In the genomic region with DNA sequence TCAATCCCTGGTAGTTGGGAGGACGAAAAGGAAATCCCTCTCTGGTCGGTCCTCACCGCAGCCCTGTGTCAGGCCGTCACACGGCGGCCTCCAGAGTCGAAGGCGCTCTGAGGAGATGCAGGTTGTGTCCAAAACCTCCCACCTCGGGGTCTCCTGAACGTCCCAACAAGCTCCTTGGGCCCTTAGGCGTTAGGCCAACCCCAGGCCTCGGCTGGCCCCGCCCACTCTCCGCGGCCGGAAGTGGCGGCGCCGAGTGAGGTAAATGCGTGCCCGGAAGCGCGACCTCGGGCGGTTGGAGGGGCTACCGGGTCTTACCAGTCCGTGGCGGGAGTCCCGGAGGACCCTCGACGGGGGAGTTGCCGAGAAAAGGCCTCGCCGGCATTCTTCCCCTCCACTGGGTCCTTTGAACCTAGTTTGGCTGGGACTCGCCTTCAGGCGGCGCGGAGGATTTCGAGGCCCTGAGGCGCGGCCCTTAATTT, we compare ENCODE assay signal across 31 cellular contexts. TPM values are rescaled to one million over a fixed set of nuclear protein-coding genes. Genes with fewer than 3 reads are reported as not detected.
A peak's percentile ranks its signal among the peaks of the same experiment; 100 is the strongest.
DNase-seq lines count a peak whose midpoint lies in the region; ATAC-seq, FAIRE-seq and TF ChIP-seq lines count a peak whose summit lies in the region.
"Had no signal": no experiment of that assay in that cellular context is flagged by ENCODE, and none has a peak within 500 bp of the region (broad histone marks: within the 10 kb centered on the region; RNA-seq: fewer than 3 reads in every experiment).

A gene with protein sequence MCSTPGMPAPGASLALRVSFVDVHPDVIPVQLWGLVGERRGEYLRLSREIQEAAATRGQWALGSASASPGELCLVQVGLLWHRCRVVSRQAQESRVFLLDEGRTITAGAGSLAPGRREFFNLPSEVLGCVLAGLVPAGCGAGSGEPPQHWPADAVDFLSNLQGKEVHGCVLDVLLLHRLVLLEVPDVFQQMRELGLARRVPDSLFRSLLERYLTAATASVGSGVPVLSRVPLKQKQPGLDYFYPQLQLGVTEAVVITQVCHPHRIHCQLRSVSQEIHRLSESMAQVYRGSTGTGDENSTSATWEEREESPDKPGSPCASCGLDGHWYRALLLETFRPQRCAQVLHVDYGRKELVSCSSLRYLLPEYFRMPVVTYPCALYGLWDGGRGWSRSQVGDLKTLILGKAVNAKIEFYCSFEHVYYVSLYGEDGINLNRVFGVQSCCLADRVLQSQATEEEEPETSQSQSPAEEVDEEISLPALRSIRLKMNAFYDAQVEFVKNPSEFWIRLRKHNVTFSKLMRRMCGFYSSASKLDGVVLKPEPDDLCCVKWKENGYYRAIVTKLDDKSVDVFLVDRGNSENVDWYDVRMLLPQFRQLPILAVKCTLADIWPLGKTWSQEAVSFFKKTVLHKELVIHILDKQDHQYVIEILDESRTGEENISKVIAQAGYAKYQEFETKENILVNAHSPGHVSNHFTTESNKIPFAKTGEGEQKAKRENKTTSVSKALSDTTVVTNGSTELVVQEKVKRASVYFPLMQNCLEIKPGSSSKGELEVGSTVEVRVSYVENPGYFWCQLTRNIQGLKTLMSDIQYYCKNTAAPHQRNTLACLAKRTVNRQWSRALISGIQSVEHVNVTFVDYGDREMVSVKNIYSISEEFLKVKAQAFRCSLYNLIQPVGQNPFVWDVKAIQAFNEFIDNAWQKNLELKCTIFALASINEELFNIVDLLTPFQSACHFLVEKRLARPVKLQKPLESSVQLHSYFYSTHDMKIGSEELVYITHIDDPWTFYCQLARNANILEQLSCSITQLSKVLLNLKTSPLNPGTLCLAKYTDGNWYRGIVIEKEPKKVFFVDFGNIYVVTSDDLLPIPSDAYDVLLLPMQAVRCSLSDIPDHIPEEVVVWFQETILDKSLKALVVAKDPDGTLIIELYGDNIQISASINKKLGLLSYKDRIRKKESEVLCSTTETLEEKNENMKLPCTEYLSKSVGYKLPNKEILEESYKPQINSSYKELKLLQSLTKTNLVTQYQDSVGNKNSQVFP (N-terminal part only) (plus strand): TSS at position 267 of the 479 bp plus-strand sequence. CDS start 244 bp downstream, outside the sequence.

- no peak within 1 kb of the TSS for H2AFZ ChIP-seq in SK-N-SH (ENCODE audit: low read depth)
- peak within 1 kb of the TSS; percentile 58; the same call in 1 of the 2 replicates for H2AFZ ChIP-seq in GM23338
- H2AFZ ChIP-seq in H1 (ENCODE audit: low read length): no peak within 1 kb of the TSS

- no peak within 1 kb of the TSS for H2BK12ac ChIP-seq in H1 (ENCODE audit: low read depth, low read length)

- H3K36me3 Mint-ChIP-seq in GM23338 (ENCODE audit: low read depth): no peaks in the 10 kb centered on the region
- H3K36me3 Mint-ChIP-seq: CD14-positive monocyte; CD8-positive, alpha-beta memory T cell had no signal

- no peaks in the 10 kb centered on the region for H3K79me1 ChIP-seq in H1 (ENCODE audit: low read depth, low read length)

- TF ChIP-seq RAD21 in SK-N-SH (IDR thresholded peaks at IDR 0.05; ENCODE audit: low read length) (no peak), H1 (IDR thresholded peaks at IDR 0.05 in 1 of 2, conservative IDR thresholded peaks at IDR 0.05 in 1 of 2; ENCODE audit: low read depth in 2 of 2, low read length in 2 of 2) (no peak)

- CTCF ChIA-PET in SK-N-SH (lab: Yijun Ruan, JAX) (interaction anchor here (1.0 kb wide), 1 partner anchor 17 kb away, joined by 3 read pairs; no protein-coding TSS in a partner anchor), H1 (lab: Charles Lee; ENCODE audit: partially characterized antibody) (interaction anchor here (0.5 to 3.3 kb wide), 2 partner anchors 10 to 92 kb away, joined by 3 to 15 read pairs; no protein-coding TSS in a partner anchor)

- H3K4me2 ChIP-seq in SK-N-SH (no peak within 1 kb of the TSS), GM23338 (no peak within 1 kb of the TSS), H1 (ENCODE audit: insufficient read depth in 1 of 2, low read depth in 2 of 2, low read length in 2 of 2) (no peak within 1 kb of the TSS)
- H3K4me2 ChIP-seq: KMS-11 had no signal

- WGBS in SK-N-SH (ENCODE audit: low lambda C conversion rate): 74% methylated on average over 29 of the region's 41 CpGs
- WGBS in H1 (ENCODE audit: extremely low coverage in 1 of 2, insufficient coverage in 1 of 2, insufficient read length in 1 of 2, insufficient replicate concordance in 2 of 2, low coverage in 1 of 2, low lambda C conversion rate in 2 of 2, missing lambda C conversion rate in 1 of 2), 2 experiments: 96% methylated on average over 31 of the region's 41 CpGs; no CpG with 5 or more reads in 1 of the 2 experiments

- POLR2A ChIA-PET in SK-N-SH (lab: Yijun Ruan, JAX): no interaction called here
- POLR2A ChIA-PET in H1 (lab: Charles Lee; ENCODE audit: partially characterized antibody): no interaction called here

- H3K9me2 ChIP-seq in SK-N-SH (no peaks in the 10 kb centered on the region), GM23338 (ENCODE audit: insufficient read depth) (no peaks in the 10 kb centered on the region)

- no peaks in the 10 kb centered on the region for H4K20me1 ChIP-seq in SK-N-SH (ENCODE audit: insufficient read depth)
- H4K20me1 ChIP-seq in GM23338 (replicated peaks; ENCODE audit: insufficient read depth): no peaks in the 10 kb centered on the region
- no peaks in the 10 kb centered on the region for H4K20me1 ChIP-seq in H1 (replicated peaks in 1 of 2; ENCODE audit: control insufficient read depth in 1 of 2, insufficient read depth in 2 of 2, low read length in 2 of 2)

- no peak within 1 kb of the TSS for H4K91ac ChIP-seq in H1 (replicated peaks; ENCODE audit: insufficient read length, low read length)

- peaks cover 6% of the 10 kb centered on the region for H3K27me3 Mint-ChIP-seq in GM23338 (ENCODE audit: insufficient read depth, low read depth, poor library complexity)

- H4K5ac ChIP-seq in H1 (ENCODE audit: insufficient read length, low read depth, low read length): no peak within 1 kb of the TSS

- H4K8ac ChIP-seq in H1 (ENCODE audit: extremely low read depth, insufficient read depth, low read length): peak within 1 kb of the TSS; percentile 71; the same call in 1 of the 2 replicates

- H3K14ac ChIP-seq in H1 (ENCODE audit: insufficient read length): no peak within 1 kb of the TSS

- no peak within 1 kb of the TSS for H3K18ac ChIP-seq in H1 (ENCODE audit: extremely low read depth, low read length)

- peak; percentile 12 for DNase-seq in SK-N-SH
- DNase-seq in GM23338 (ENCODE audit: low spot score): peak; percentile 4
- DNase-seq in H1 (ENCODE audit: low read depth in 1 of 2, low spot score in 2 of 2): no peak
- DNase-seq in upper lobe of right lung: peak; percentile 62
- DNase-seq in NCI-H187 (lab: John Stamatoyannopoulos, UW): no peak
- DNase-seq in A172 (ENCODE audit: low spot score): no peak
- DNase-seq: ACHN; BE2C; CD8-positive, alpha-beta memory T cell; DMS 273 treated with DMSO at 0.1 percent for 48 hours; DMS79; EL; GDM1; GOT3; IMR-90; MM.1S; NCI-H1417; NCI-H1694; NCI-H2081; NCI-H2171; NCI-H226; NCI-H510A; NCI-H69; RPMI8226; SIG-M5 had no signal

- H3K27ac ChIP-seq in SK-N-SH (ENCODE audit: low read depth in 2 of 2, low read length in 1 of 2) (no peak within 1 kb of the TSS), GM23338 (ENCODE audit: low read depth) (no peak within 1 kb of the TSS), H1 (ENCODE audit: low read depth, low read length) (no peak within 1 kb of the TSS), upper lobe of right lung (no peak within 1 kb of the TSS)
- H3K27ac ChIP-seq: 22Rv1, KMS-11, SK-N-MC had no signal

- H3K4me1 ChIP-seq in SK-N-SH (ENCODE audit: control insufficient read depth in 1 of 2, insufficient read depth in 2 of 2, low read depth in 1 of 2, low read length in 1 of 2): no peaks in the 10 kb centered on the region
- no peaks in the 10 kb centered on the region for H3K4me1 ChIP-seq in GM23338 (ENCODE audit: insufficient read depth)
- no peaks in the 10 kb centered on the region for H3K4me1 ChIP-seq in H1 (replicated peaks in 1 of 4; ENCODE audit: control insufficient read depth in 3 of 4, insufficient read depth in 4 of 4, low read length in 3 of 4)
- no peaks in the 10 kb centered on the region for H3K4me1 ChIP-seq in upper lobe of right lung
- H3K4me1 ChIP-seq: BE2C had no signal

- no peak within 1 kb of the TSS for H3K27ac Mint-ChIP-seq in GM23338
- H3K27ac Mint-ChIP-seq: CD14-positive monocyte had no signal

- H3F3A ChIP-seq in SK-N-SH (replicated peaks; ENCODE audit: insufficient read depth): no peaks in the 10 kb centered on the region
- H3F3A ChIP-seq in GM23338 (replicated peaks; ENCODE audit: low read depth): no peaks in the 10 kb centered on the region

- intact Hi-C loops in upper lobe of right lung (cut with DNase I): no loop called here

- TF ChIP-seq CTCF in SK-N-SH (IDR thresholded peaks at IDR 0.05): no peak
- no peak for TF ChIP-seq CTCF in GM23338 (conservative IDR thresholded peaks at IDR 0.05; ENCODE audit: low read depth in 2 of 2)
- TF ChIP-seq CTCF in H1 (IDR thresholded peaks at IDR 0.05; ENCODE audit: control extremely low read depth in 1 of 3, insufficient read depth in 1 of 3, low read depth in 1 of 3, low read length in 3 of 3): no peak
- TF ChIP-seq CTCF in upper lobe of right lung (IDR thresholded peaks at IDR 0.05): no peak

- H3K4ac ChIP-seq in H1 (replicated peaks; ENCODE audit: insufficient read length, low read depth, low read length): no peak within 1 kb of the TSS

- H3K27me3 ChIP-seq in SK-N-SH (ENCODE audit: insufficient read depth): no peaks in the 10 kb centered on the region
- no peaks in the 10 kb centered on the region for H3K27me3 ChIP-seq in GM23338 (ENCODE audit: insufficient read depth)
- H3K27me3 ChIP-seq in H1 (replicated peaks in 1 of 4; ENCODE audit: control insufficient read depth in 3 of 4, extremely low read depth in 1 of 4, insufficient read depth in 3 of 4, low read length in 3 of 4): no peaks in the 10 kb centered on the region
- H3K27me3 ChIP-seq in upper lobe of right lung: no peaks in the 10 kb centered on the region
- H3K27me3 ChIP-seq: BE2C had no signal

- TF ChIP-seq EP300 in SK-N-SH (IDR thresholded peaks at IDR 0.05; ENCODE audit: borderline replicate concordance in 1 of 2, low read depth in 1 of 2, low read length in 1 of 2) (no peak), H1 (IDR thresholded peaks at IDR 0.05; ENCODE audit: borderline replicate concordance in 1 of 2, low read depth in 2 of 2, low read length in 2 of 2) (no peak)

- ATAC-seq in SK-N-SH treated with all-trans-retinoic acid at 6 μM for 48 hours: no peak
- peak; percentile 47; the same call in 2 of the 3 replicates for ATAC-seq in GM23338
- no peak for ATAC-seq in upper lobe of right lung

- H3K4me1 Mint-ChIP-seq in GM23338: no peaks in the 10 kb centered on the region
- H3K4me1 Mint-ChIP-seq: CD14-positive monocyte; CD8-positive, alpha-beta memory T cell had no signal

- no peaks in the 10 kb centered on the region for H3K9me3 Mint-ChIP-seq in GM23338

- no peak within 1 kb of the TSS for H3K23ac ChIP-seq in H1 (ENCODE audit: insufficient read length)

- 0 out of 2 replicates have a peak, but pooled peaks cover 2% of the 10 kb centered on the region for H3K23me2 ChIP-seq in H1 (ENCODE audit: low read depth, low read length)

- H2AK5ac ChIP-seq in H1 (ENCODE audit: low read depth, low read length): no peak within 1 kb of the TSS

- H3K79me2 ChIP-seq in SK-N-SH (ENCODE audit: insufficient read depth) (no peaks in the 10 kb centered on the region), GM23338 (replicated peaks; ENCODE audit: insufficient read depth) (no peaks in the 10 kb centered on the region), H1 (ENCODE audit: control insufficient read depth in 1 of 2, insufficient read depth in 2 of 2, low read length in 2 of 2) (no peaks in the 10 kb centered on the region)

- H3K4me3 Mint-ChIP-seq in GM23338: no peak within 1 kb of the TSS
- H3K4me3 Mint-ChIP-seq: CD14-positive monocyte; CD8-positive, alpha-beta memory T cell had no signal

- H3K4me3 ChIP-seq in SK-N-SH (ENCODE audit: low read depth in 2 of 2, low read length in 1 of 2): no peak within 1 kb of the TSS
- no peak within 1 kb of the TSS for H3K4me3 ChIP-seq in GM23338
- no peak within 1 kb of the TSS for H3K4me3 ChIP-seq in H1 (ENCODE audit: extremely low read depth in 1 of 4, insufficient read depth in 2 of 4, low read depth in 3 of 4, low read length in 4 of 4)
- H3K4me3 ChIP-seq in upper lobe of right lung: no peak within 1 kb of the TSS
- H3K4me3 ChIP-seq: SK-N-MC had no signal

- H2BK5ac ChIP-seq in H1 (ENCODE audit: low read depth, low read length): no peak within 1 kb of the TSS

- no peak for FAIRE-seq in H1 (lab: Jason Lieb, UNC)
- FAIRE-seq: GM18507 had no signal

- H2BK20ac ChIP-seq in H1 (ENCODE audit: low read length): no peak within 1 kb of the TSS

- H3K56ac ChIP-seq in H1 (replicated peaks; ENCODE audit: insufficient read length, low read depth, low read length): no peak within 1 kb of the TSS

- TF ChIP-seq POLR2A in H1 (IDR thresholded peaks at IDR 0.05; ENCODE audit: control extremely low read depth in 1 of 2, low read depth in 2 of 2, low read length in 2 of 2): no peak

- H3K9ac ChIP-seq in SK-N-SH (no peak within 1 kb of the TSS), H1 (replicated peaks in 1 of 4; ENCODE audit: extremely low read depth in 1 of 4, low read depth in 3 of 4, low read length in 3 of 4) (no peak within 1 kb of the TSS)
- H3K9ac ChIP-seq: KMS-11 had no signal

- H3K36me3 ChIP-seq in SK-N-SH (replicated peaks in 1 of 2; ENCODE audit: control insufficient read depth in 1 of 2, insufficient read depth in 2 of 2, low read length in 1 of 2) (no peaks in the 10 kb centered on the region), GM23338 (ENCODE audit: insufficient read depth) (no peaks in the 10 kb centered on the region), H1 (ENCODE audit: control insufficient read depth in 2 of 4, insufficient read depth in 4 of 4, low read length in 3 of 4) (no peaks in the 10 kb centered on the region), upper lobe of right lung (no peaks in the 10 kb centered on the region)
- H3K36me3 ChIP-seq: BE2C had no signal

- H2BK120ac ChIP-seq in H1 (replicated peaks; ENCODE audit: low read depth, low read length): no peak within 1 kb of the TSS

- no peak within 1 kb of the TSS for H2BK15ac ChIP-seq in H1 (ENCODE audit: low read length)

- H3K9me3 ChIP-seq in SK-N-SH: no peaks in the 10 kb centered on the region
- no peaks in the 10 kb centered on the region for H3K9me3 ChIP-seq in H1 (ENCODE audit: insufficient read depth in 2 of 2, low read depth in 1 of 2, low read length in 1 of 2)
- H3K9me3 ChIP-seq in upper lobe of right lung: no peaks in the 10 kb centered on the region
- H3K9me3 ChIP-seq: BE2C had no signal

RNA-seq across cellular contexts. Expression of the gene that starts here (rescaled TPM):
- polyA plus RNA-seq in SK-N-SH (2012; rRNA removed) (not detected in 2 replicates), GM23338 (2016; fragmentation: Nextera tagmentation; extraction: Ambion mirVana) (0.10 and 0.24 TPM in 2 replicates), H1 (2011; rRNA removed) (0.02 and 0.06 TPM in 2 replicates)
- polyA plus RNA-seq in SK-N-SH (2012; cell fraction: cytosol; rRNA removed): not detected in 2 replicates
- not detected in 2 replicates for polyA plus RNA-seq in SK-N-SH (2012; cell fraction: nucleus; rRNA removed)
- 0.14 TPM in 1 of 2 replicates, not detected in the other for total RNA-seq in GM23338 (2014; rRNA removed; shearing (Covaris generic))
- total RNA-seq in H1 (2021; fragmentation: NEBNext Ultra II Directional; extraction: Animal tissue kit (Norgen Biotek cat#: 25700)): 0.19 TPM in 1 of 2 replicates, not detected in the other
- polyA plus RNA-seq in H1 (2011; cell fraction: cytosol; rRNA removed): 0.09 TPM
- 0.27 TPM for polyA plus RNA-seq in H1 (2011; cell fraction: nucleus; rRNA removed)
- 0.05 to 0.83 TPM (median 0.12 TPM) in 4 replicates for polyA plus RNA-seq in H1 (2012, experiment 1 of 2)
- not detected for polyA plus RNA-seq in H1 (2012, experiment 2 of 2)
- 0.04 TPM for polyA plus RNA-seq in H1 (2013, experiment 1 of 2)
- 0.04 TPM for polyA plus RNA-seq in H1 (2013, experiment 2 of 2)
- polyA minus RNA-seq in H1 (2011; rRNA and poly(A)+ RNA removed): 0.09 and 0.10 TPM in 2 replicates
- not detected for polyA minus RNA-seq in H1 (2011; cell fraction: cytosol; rRNA and poly(A)+ RNA removed)
- polyA minus RNA-seq in H1 (2011; cell fraction: nucleus; rRNA and poly(A)+ RNA removed): 0.20 TPM
- total RNA-seq in upper lobe of right lung: 1.0 TPM
- total RNA-seq in A172 (2014; rRNA removed; shearing (Covaris generic)): not detected in 2 replicates
- total RNA-seq: CD8-positive, alpha-beta memory T cell; IMR-90 had no signal
- polyA plus RNA-seq: CD8-positive, alpha-beta memory T cell; IMR-90 had no signal

Comparison
In these comparisons a context has a peak if more than half of its experiments do, and no peak if none do; other contexts are left out.
1. Peak in DNase-seq in SK-N-SH; RNA of the gene not detected or under 1 TPM.
2. Peak in DNase-seq and ATAC-seq in GM23338; RNA of the gene not detected or under 1 TPM.